In the genomic region with DNA sequence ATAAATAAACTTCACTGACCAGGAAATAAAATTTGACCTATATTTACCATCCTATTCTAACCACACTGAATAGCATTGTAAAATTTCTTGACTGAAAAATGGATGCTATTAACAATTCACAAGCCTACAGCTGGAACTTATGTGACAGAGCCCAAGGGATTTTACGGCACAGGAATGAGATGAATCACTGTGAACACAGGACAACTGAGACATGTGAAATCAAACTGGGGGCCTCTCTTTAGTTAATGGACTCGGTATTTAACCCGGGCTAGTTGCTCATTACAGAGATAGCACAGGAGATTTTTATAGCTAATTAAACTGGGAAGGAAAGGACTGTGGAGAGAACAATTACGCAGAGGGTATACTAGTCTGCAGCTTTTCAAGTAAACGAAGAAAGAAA, we compare ENCODE assay signal across 12 cellular contexts.
DNase-seq lines count a peak whose midpoint lies in the region; ATAC-seq and TF ChIP-seq lines count a peak whose summit lies in the region.
"Had no signal": no experiment of that assay in that cellular context is flagged by ENCODE, and none has a peak within 500 bp of the region (broad histone marks: within the 10 kb centered on the region; RNA-seq: fewer than 3 reads in every experiment).

No MANE protein-coding gene starts in this region.

- no peak for TF ChIP-seq POLR2A in right lobe of liver (IDR thresholded peaks at IDR 0.05)

- H3K27ac ChIP-seq in right lobe of liver: no peak overlapping the region
- H3K27ac ChIP-seq: uterus had no signal

- WGBS in right lobe of liver (ENCODE audit: insufficient coverage, low coverage, low lambda C conversion rate, missing lambda C conversion rate): 30% methylated on average over 5 of the region's 5 CpGs

- intact Hi-C loops in right lobe of liver (cut with DNase I) (no loop called here), posterior vena cava (cut with DNase I) (no loop called here)

- H3K27me3 ChIP-seq in right lobe of liver: no peaks in the 10 kb centered on the region
- H3K27me3 ChIP-seq: uterus had no signal

- POLR2A ChIA-PET in AG04449 (lab: Yijun Ruan, JAX): no interaction called here

- H3K36me3 ChIP-seq in right lobe of liver: no peaks in the 10 kb centered on the region
- H3K36me3 ChIP-seq: uterus had no signal

- CTCF ChIA-PET in AG04449 (lab: Yijun Ruan, JAX): no interaction called here

- H3K4me3 ChIP-seq in AG04449 (ENCODE audit: low read depth, low read length): no peak overlapping the region
- H3K4me3 ChIP-seq in right lobe of liver: no peak overlapping the region
- H3K4me3 ChIP-seq: uterus had no signal

- ATAC-seq in right lobe of liver: peak; percentile 33 to 80 (median 61)
- no peak for ATAC-seq in GM18502 (IDR thresholded peaks at IDR 0.05; ENCODE audit: poor library complexity, unreplicated experiment)
- no peak for ATAC-seq in GM19035 (IDR thresholded peaks at IDR 0.05; ENCODE audit: unreplicated experiment)

- H3K9me3 ChIP-seq in right lobe of liver: no peaks in the 10 kb centered on the region
- H3K9me3 ChIP-seq: uterus had no signal

- TF ChIP-seq CTCF in AG04449 (IDR thresholded peaks at IDR 0.05; ENCODE audit: insufficient read depth, low read length, missing control alignments): no peak
- TF ChIP-seq CTCF in right lobe of liver (IDR thresholded peaks at IDR 0.05): no peak

- peaks cover 0 to 19% (median 7%) of the 10 kb centered on the region in 4 donors for H3K4me1 ChIP-seq in right lobe of liver
- H3K4me1 ChIP-seq: uterus had no signal

- DNase-seq in AG04449 (ENCODE audit: low read depth, low spot score) (peak; percentile 23), LHCN-M2 (ENCODE audit: low read depth) (peak; percentile 53), epidermal melanocyte (ENCODE audit: insufficient read length, low spot score) (peak; percentile 26), right lobe of liver (no peak), NCI-H345 treated with DMSO at 0.1 percent for 48 hours (lab: John Stamatoyannopoulos, UW; ENCODE audit: unreplicated experiment) (no peak), posterior vena cava (ENCODE audit: low spot score) (no peak)
- DNase-seq: activated CD4-positive, CD25-positive, alpha-beta regulatory T cell; MM.1S; NCI-H2107; uterus had no signal

Comparison
In these comparisons a context has a peak if more than half of its experiments do, and no peak if none do; other contexts are left out.
1. DNase-seq: peak in AG04449 (single experiment), LHCN-M2 (single experiment) and epidermal melanocyte (single experiment); none in right lobe of liver (0 of 3), NCI-H345 treated with DMSO at 0.1 percent for 48 hours (single experiment) and posterior vena cava (single experiment).
2. ATAC-seq: peak in right lobe of liver (4 of 4); none in GM18502 (single experiment) and GM19035 (single experiment).